In the genomic region with DNA sequence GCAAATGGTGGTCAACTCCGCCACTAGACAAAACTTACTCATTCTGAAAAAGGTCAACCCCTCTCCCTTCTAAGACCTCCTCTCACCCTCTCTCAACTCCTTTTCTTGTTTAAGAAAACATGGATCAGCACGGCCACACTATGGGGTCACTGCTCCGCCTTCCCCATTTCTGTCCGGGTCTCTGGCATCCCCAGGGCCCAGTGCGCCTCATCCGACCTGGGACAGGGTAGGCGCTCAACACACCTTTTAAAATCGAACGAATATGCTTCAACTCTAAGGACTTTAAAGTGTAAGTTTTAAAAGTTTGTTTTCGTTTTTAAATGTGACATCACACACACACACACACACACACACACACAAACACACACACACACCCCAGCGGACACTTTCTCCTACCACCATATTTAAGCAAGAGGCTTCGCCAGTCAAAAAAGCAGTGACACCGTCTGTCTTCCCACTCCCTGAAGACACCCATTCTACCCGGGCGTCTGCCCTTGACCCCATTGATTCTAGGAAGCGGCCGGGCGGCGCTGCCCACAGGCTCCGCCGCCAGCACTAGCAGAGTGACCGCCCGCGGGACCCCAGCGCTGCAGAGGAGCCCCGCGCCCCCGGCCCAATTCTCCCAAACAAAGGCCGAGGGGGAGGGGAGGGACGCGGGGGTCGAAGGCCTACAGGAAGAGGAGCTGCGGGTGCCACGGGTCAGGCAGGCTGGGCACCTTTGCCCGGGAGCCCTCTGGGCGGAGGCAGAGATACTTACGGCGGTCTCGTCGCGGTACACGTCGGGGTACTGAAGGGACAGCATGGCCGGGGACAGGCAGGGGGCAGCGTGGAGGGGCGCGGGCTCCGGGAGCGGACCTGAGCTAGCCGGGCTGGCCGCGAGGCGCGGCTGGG, we compare ENCODE assay signal across 8 cellular contexts. TPM values are rescaled to one million over a fixed set of nuclear protein-coding genes. Genes with fewer than 3 reads are reported as not detected.
A peak's percentile ranks its signal among the peaks of the same experiment; 100 is the strongest.
DNase-seq lines count a peak whose midpoint lies in the region; ATAC-seq and TF ChIP-seq lines count a peak whose summit lies in the region.

No MANE protein-coding gene starts in this region.

- peak overlapping the region; percentile 32 for H3K27ac ChIP-seq in brain microvascular endothelial cell

- H3K4me1 Mint-ChIP-seq in immature natural killer cell = peaks cover 57 to 62% of the 10 kb centered on the region in 2 donors

- H3K27me3 ChIP-seq in brain microvascular endothelial cell (replicated peaks) = no peaks in the 10 kb centered on the region

- in situ Hi-C loops in Caki2 (cut with HindIII; ENCODE audit: low pct_unique_long_range_greater_than_20kb, low sequenced_read_pairs) (no loop called here), brain microvascular endothelial cell (cut with HindIII; ENCODE audit: low pct_ligation_motif_present, low sequenced_read_pairs) (no loop called here)

- no peaks in the 10 kb centered on the region for H3K36me3 ChIP-seq in brain microvascular endothelial cell (replicated peaks)

- TF ChIP-seq CTCF in brain microvascular endothelial cell (IDR thresholded peaks at IDR 0.05; ENCODE audit: low read depth, low read length, missing control alignments) = no peak

- peak; percentile 57 for DNase-seq in Caki2 (ENCODE audit: low read depth)
- peak; percentile 49 for DNase-seq in RPMI7951 (ENCODE audit: low read depth)
- DNase-seq in brain microvascular endothelial cell = peak; percentile 31
- DNase-seq in immature natural killer cell = peak; percentile 39 to 46 (median 45)
- peak; percentile 24 for DNase-seq in stimulated activated CD4-positive, alpha-beta T cell treated with anti-CD3 and anti-CD28 coated beads, Interleukin-1b, Interleukin-23, amount 100 ng/mL, for 48 hours
- no peak for DNase-seq in KG1 (lab: John Stamatoyannopoulos, UW)

- peaks cover 0 to 4% (median 0%) of the 10 kb centered on the region in 3 donors for H3K36me3 Mint-ChIP-seq in immature natural killer cell

- H3K4me3 Mint-ChIP-seq in immature natural killer cell = peak overlapping the region; percentile 88 to 96 (median 93)

- peak overlapping the region; percentile 96 for H3K4me3 ChIP-seq in brain microvascular endothelial cell (ENCODE audit: low read depth, low read length)

- H3K27me3 Mint-ChIP-seq in immature natural killer cell (ENCODE audit: low read depth in 3 of 3) = peaks cover 4 to 14% (median 6%) of the 10 kb centered on the region in 3 donors

- no peaks in the 10 kb centered on the region for H3K9me3 Mint-ChIP-seq in immature natural killer cell

- ATAC-seq in GM19452 (IDR thresholded peaks at IDR 0.05; ENCODE audit: unreplicated experiment) (peak; percentile 43), HG03521 (IDR thresholded peaks at IDR 0.05; ENCODE audit: unreplicated experiment) (peak; percentile 12)

- peak overlapping the region; percentile 53 to 93 (median 76) for H3K27ac Mint-ChIP-seq in immature natural killer cell

RNA-seq across cellular contexts. Expression of gene PREP, which starts 0.5 kb away (rescaled TPM):
- 21.5 and 29.4 TPM in 2 replicates for total RNA-seq in Caki2 (2014; rRNA removed; shearing (Covaris generic); ENCODE audit: low replicate concordance)
- 23.6 and 26.1 TPM in 2 replicates for total RNA-seq in RPMI7951 (2014; rRNA removed; shearing (Covaris generic))
- 10 to 100 TPM; 28.1 to 58.3 (median 52.1) TPM for polyA plus RNA-seq in immature natural killer cell
